27 cellular contexts compared by ENCODE assay signal in the genomic region with DNA sequence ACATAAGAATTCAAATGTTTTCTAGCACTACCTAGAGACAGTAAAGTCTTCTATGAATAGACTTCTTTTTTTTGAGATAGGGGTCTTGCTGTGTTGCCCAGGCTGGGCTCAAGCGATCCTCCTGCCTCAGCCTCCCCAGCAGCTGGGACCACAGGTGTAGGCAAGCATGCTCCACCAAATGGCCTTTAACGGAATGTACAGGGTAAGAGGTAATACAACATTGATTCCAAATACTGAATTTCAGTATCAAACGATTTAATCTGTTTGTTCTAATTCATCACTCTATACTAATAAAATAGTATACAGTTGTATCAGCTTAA.
"Had no signal": no experiment of that assay in that cellular context is flagged by ENCODE, and none has a peak within 500 bp of the region (broad histone marks: within the 10 kb centered on the region; RNA-seq: fewer than 3 reads in every experiment).

No MANE protein-coding gene starts in this region.

- H3K36me3 ChIP-seq: colonic mucosa, ovary had no signal

- H3K4me3 ChIP-seq: colonic mucosa, gastrocnemius medialis, lung, mucosa of descending colon, ovary, psoas muscle, skin epidermis, spleen, suprapubic skin had no signal

- H3K4me1 Mint-ChIP-seq: mesothelial cell of epicardium, naive B cell had no signal

- H3K27ac Mint-ChIP-seq: dendritic cell treated with granulocyte-macrophage colony-stimulating factor and Interleukin-4, amounts not matched to agents 40 ng/mL and 50 ng/mL, for 4 days; endodermal cell; mesothelial cell of epicardium; type B pancreatic cell had no signal

- H3K4me3 Mint-ChIP-seq: dendritic cell treated with granulocyte-macrophage colony-stimulating factor and Interleukin-4, amounts not matched to agents 40 ng/mL and 50 ng/mL, for 4 days; endodermal cell; mesothelial cell of epicardium; naive B cell; stimulated activated naive CD8-positive, alpha-beta T cell treated with anti-CD3 and anti-CD28 coated beads, Interleukin-15, amount 100 ng/mL, for 72 hours; type B pancreatic cell had no signal

- H3K27ac ChIP-seq: colonic mucosa, epithelial cell of prostate, gastrocnemius medialis, ovary, psoas muscle, skin epidermis, spleen, suprapubic skin had no signal

- FAIRE-seq: kidney had no signal

- DNase-seq: colonic mucosa; effector CD8-positive, alpha-beta T cell; endodermal cell; foreskin fibroblast; gastrocnemius medialis; head of caudate nucleus; kidney; mesenchymal stem cell; mucosa of descending colon; naive B cell; occipital lobe; ovary; posterior cingulate gyrus; psoas muscle; right cardiac atrium; spleen; stimulated activated CD4-positive, alpha-beta T cell treated with anti-CD3 and anti-CD28 coated beads, Interleukin-4, amount 100 ng/mL, for 4 hours; stimulated activated naive CD8-positive, alpha-beta T cell treated with anti-CD3 and anti-CD28 coated beads, Interleukin-15, amount 100 ng/mL, for 72 hours had no signal

- H3K27me3 Mint-ChIP-seq: dendritic cell treated with granulocyte-macrophage colony-stimulating factor and Interleukin-4, amounts not matched to agents 40 ng/mL and 50 ng/mL, for 4 days; naive B cell; stimulated activated naive CD8-positive, alpha-beta T cell treated with anti-CD3 and anti-CD28 coated beads, Interleukin-15, amount 100 ng/mL, for 72 hours; type B pancreatic cell had no signal

- ATAC-seq: esophagus mucosa; gastrocnemius medialis; left lobe of liver; mucosa of descending colon; psoas muscle; right cardiac atrium; stimulated activated naive CD8-positive, alpha-beta T cell treated with anti-CD3 and anti-CD28 coated beads, Interleukin-15, amount 100 ng/mL, for 72 hours had no signal

- H3K9me3 ChIP-seq: colonic mucosa, gastrocnemius medialis, mucosa of descending colon, ovary, psoas muscle, spleen, suprapubic skin had no signal

- H3K4me1 ChIP-seq: colonic mucosa, gastrocnemius medialis, psoas muscle, spleen, suprapubic skin had no signal

- H3K9me3 Mint-ChIP-seq: dendritic cell treated with granulocyte-macrophage colony-stimulating factor and Interleukin-4, amounts not matched to agents 40 ng/mL and 50 ng/mL, for 4 days; endodermal cell; mesothelial cell of epicardium; naive B cell; stimulated activated naive CD8-positive, alpha-beta T cell treated with anti-CD3 and anti-CD28 coated beads, Interleukin-15, amount 100 ng/mL, for 72 hours; type B pancreatic cell had no signal

- H3K27me3 ChIP-seq: colonic mucosa, gastrocnemius medialis, ovary, spleen, suprapubic skin had no signal
